In the genomic region with DNA sequence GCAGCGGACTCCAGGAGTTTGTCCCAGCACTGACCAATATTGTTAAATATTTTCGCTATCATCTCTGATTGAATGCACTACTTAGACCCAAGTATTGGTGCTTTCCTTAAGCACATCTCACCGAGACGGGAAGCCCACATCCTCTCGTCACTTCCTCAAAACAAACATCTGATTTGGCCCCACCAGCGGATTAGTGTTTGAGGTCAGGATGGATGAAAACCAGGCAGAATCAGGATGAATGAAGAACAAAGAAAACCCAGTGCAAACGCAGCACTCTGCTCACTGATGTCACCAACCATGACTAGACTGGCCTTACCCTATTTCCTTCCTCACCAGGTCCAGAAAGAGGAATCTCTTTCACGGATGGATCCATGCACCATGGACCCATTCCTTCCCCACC, we compare ENCODE assay signal across 13 cellular contexts. TPM values are rescaled to one million over a fixed set of nuclear protein-coding genes. Genes with fewer than 3 reads are reported as not detected.
DNase-seq lines count a peak whose midpoint lies in the region; ATAC-seq and TF ChIP-seq lines count a peak whose summit lies in the region.
"Had no signal": no experiment of that assay in that cellular context is flagged by ENCODE, and none has a peak within 500 bp of the region (broad histone marks: within the 10 kb centered on the region; RNA-seq: fewer than 3 reads in every experiment).

No MANE protein-coding gene starts in this region.

- no peak overlapping the region for H3K27ac Mint-ChIP-seq in activated naive CD8-positive, alpha-beta T cell
- no peak overlapping the region for H3K27ac Mint-ChIP-seq in activated naive CD8-positive, alpha-beta T cell treated with anti-CD3 and anti-CD28 coated beads, Interleukin-2, amount 50 U/mL, for 24 hours
- H3K27ac Mint-ChIP-seq in neural crest cell (ENCODE audit: unreplicated experiment) = no peak overlapping the region

- TF ChIP-seq POLR2A in Peyer's patch (IDR thresholded peaks at IDR 0.05) = no peak

- H3K27me3 Mint-ChIP-seq in activated naive CD8-positive, alpha-beta T cell = no peaks in the 10 kb centered on the region
- H3K27me3 Mint-ChIP-seq in activated naive CD8-positive, alpha-beta T cell treated with anti-CD3 and anti-CD28 coated beads, Interleukin-2, amount 50 U/mL, for 24 hours = peaks cover 2% of the 10 kb centered on the region
- H3K27me3 Mint-ChIP-seq in neural crest cell (ENCODE audit: low read depth) = peaks cover 14% of the 10 kb centered on the region

- H3K4me3 ChIP-seq in Peyer's patch (no peak overlapping the region), right atrium auricular region (no peak overlapping the region)
- H3K4me3 ChIP-seq: SJCRH30 had no signal

- H3K27ac ChIP-seq in Peyer's patch = no peak overlapping the region
- H3K27ac ChIP-seq in right atrium auricular region = no peak overlapping the region
- H3K27ac ChIP-seq: SJCRH30 had no signal

- H3K27me3 ChIP-seq in Peyer's patch (no peaks in the 10 kb centered on the region), right atrium auricular region (no peaks in the 10 kb centered on the region)
- H3K27me3 ChIP-seq: SJCRH30 had no signal

- H3K9me3 Mint-ChIP-seq in activated naive CD8-positive, alpha-beta T cell (ENCODE audit: low read depth) = peaks cover 3% of the 10 kb centered on the region
- peaks cover 5% of the 10 kb centered on the region for H3K9me3 Mint-ChIP-seq in activated naive CD8-positive, alpha-beta T cell treated with anti-CD3 and anti-CD28 coated beads, Interleukin-2, amount 50 U/mL, for 24 hours
- peaks cover 2% of the 10 kb centered on the region for H3K9me3 Mint-ChIP-seq in neural crest cell

- TF ChIP-seq CTCF in Peyer's patch (IDR thresholded peaks at IDR 0.05) = no peak
- TF ChIP-seq CTCF in neural crest cell (conservative IDR thresholded peaks at IDR 0.05) = no peak
- no peak for TF ChIP-seq CTCF in right atrium auricular region (IDR thresholded peaks at IDR 0.05)

- H3K4me1 Mint-ChIP-seq in activated naive CD8-positive, alpha-beta T cell (ENCODE audit: low read depth) = peaks cover 30% of the 10 kb centered on the region
- H3K4me1 Mint-ChIP-seq in activated naive CD8-positive, alpha-beta T cell treated with anti-CD3 and anti-CD28 coated beads, Interleukin-2, amount 50 U/mL, for 24 hours = peaks cover 28% of the 10 kb centered on the region
- peaks cover 29% of the 10 kb centered on the region for H3K4me1 Mint-ChIP-seq in neural crest cell

- H3K36me3 Mint-ChIP-seq in activated naive CD8-positive, alpha-beta T cell = peaks cover 9% of the 10 kb centered on the region
- H3K36me3 Mint-ChIP-seq in activated naive CD8-positive, alpha-beta T cell treated with anti-CD3 and anti-CD28 coated beads, Interleukin-2, amount 50 U/mL, for 24 hours (ENCODE audit: low read depth) = peaks cover 16% of the 10 kb centered on the region
- peaks cover 37% of the 10 kb centered on the region for H3K36me3 Mint-ChIP-seq in neural crest cell (ENCODE audit: low read depth)

- peaks cover 0 to 8% (median 4%) of the 10 kb centered on the region in 4 donors for H3K4me1 ChIP-seq in Peyer's patch
- H3K4me1 ChIP-seq in right atrium auricular region = peaks cover 0 to 14% of the 10 kb centered on the region in 2 donors
- H3K4me1 ChIP-seq: SJCRH30 had no signal

- peaks cover 0 to 3% (median 0%) of the 10 kb centered on the region in 3 donors for H3K36me3 ChIP-seq in Peyer's patch
- peaks cover 11% of the 10 kb centered on the region for H3K36me3 ChIP-seq in right atrium auricular region
- H3K36me3 ChIP-seq: SJCRH30 had no signal

- ATAC-seq in activated naive CD8-positive, alpha-beta T cell treated with anti-CD3 and anti-CD28 coated beads, Interleukin-2, amount 50 U/mL, for 24 hours = no peak
- ATAC-seq in HG03097 (IDR thresholded peaks at IDR 0.05; ENCODE audit: low FRiP score, unreplicated experiment) (no peak), GM18520 (IDR thresholded peaks at IDR 0.05; ENCODE audit: unreplicated experiment) (no peak)
- ATAC-seq: HCT116 had no signal

- H3K4me3 Mint-ChIP-seq in activated naive CD8-positive, alpha-beta T cell = peak overlapping the region; percentile 46
- H3K4me3 Mint-ChIP-seq in activated naive CD8-positive, alpha-beta T cell treated with anti-CD3 and anti-CD28 coated beads, Interleukin-2, amount 50 U/mL, for 24 hours = no peak overlapping the region
- peak overlapping the region; percentile 2 for H3K4me3 Mint-ChIP-seq in neural crest cell

- DNase-seq in activated naive CD8-positive, alpha-beta T cell treated with anti-CD3 and anti-CD28 coated beads, Interleukin-2, amount 50 U/mL, for 24 hours = no peak
- DNase-seq in Peyer's patch = peak in 2 of 3 donors; percentile 37 to 62
- DNase-seq in activated effector memory CD4-positive, alpha-beta T cell treated with anti-CD3 and anti-CD28 coated beads, Interleukin-2, amount 50 U/mL, for 16 hours = peak; percentile 74
- no peak for DNase-seq in neural crest cell (ENCODE audit: low read depth, low spot score)
- DNase-seq in right atrium auricular region (ENCODE audit: low spot score) = no peak
- DNase-seq: NCI-H446, SJCRH30 had no signal

- H3K9me3 ChIP-seq in Peyer's patch = no peaks in the 10 kb centered on the region
- H3K9me3 ChIP-seq in right atrium auricular region = no peaks in the 10 kb centered on the region
- H3K9me3 ChIP-seq: SJCRH30 had no signal

RNA-seq across cellular contexts. Expression of gene PLAUR, which starts 6.0 kb away (rescaled TPM):
- total RNA-seq in Peyer's patch (10 to 100 TPM in 3 of 4 donors, 1 to 10 TPM in 1; 7.0 to 21.2 (median 15.5) TPM), neural crest cell (31.4 and 33.6 TPM in 2 replicates), right atrium auricular region (10 to 100 TPM; 12.9 to 18.4 TPM)

RNA-seq across cellular contexts. Expression of gene CADM4, which starts 24.4 kb away (rescaled TPM):
- total RNA-seq in Peyer's patch (1 to 10 TPM in 1 of 4 donors, under 1 TPM in 1, not detected in 2; 0.80 to 1.4 TPM), neural crest cell (74.4 and 78.5 TPM in 2 replicates), right atrium auricular region (1 to 10 TPM; 6.6 to 9.6 TPM)

RNA-seq across cellular contexts. Expression of gene ZNF428, which starts 44.6 kb away (rescaled TPM):
- total RNA-seq in Peyer's patch (10 to 100 TPM; 10.5 to 28.1 (median 11.6) TPM), neural crest cell (114 and 117 TPM in 2 replicates), right atrium auricular region (10 to 100 TPM; 23.4 to 25.7 TPM)

RNA-seq across cellular contexts. Expression of gene IRGC, which starts 51.9 kb away (rescaled TPM):
- total RNA-seq in Peyer's patch (not detected), neural crest cell (not detected in 2 replicates), right atrium auricular region (not detected)
- total RNA-seq: kidney epithelial cell, osteocyte, SJCRH30 had no signal

RNA-seq across cellular contexts. Expression of gene SRRM5, which starts 52.1 kb away (rescaled TPM):
- total RNA-seq in Peyer's patch (1 to 10 TPM in 3 of 4 donors, not detected in 1; 1.2 to 2.7 (median 2.5) TPM), neural crest cell (0.41 and 0.51 TPM in 2 replicates), right atrium auricular region (under 1 TPM in 1 of 2 donors, not detected in 1; 0.28 TPM)

Comparison
In these comparisons a context has a peak if more than half of its experiments do, and no peak if none do; other contexts are left out.
1. DNase-seq: peak in Peyer's patch (2 of 3) and activated effector memory CD4-positive, alpha-beta T cell treated with anti-CD3 and anti-CD28 coated beads, Interleukin-2, amount 50 U/mL, for 16 hours (single experiment); none in activated naive CD8-positive, alpha-beta T cell treated with anti-CD3 and anti-CD28 coated beads, Interleukin-2, amount 50 U/mL, for 24 hours (single experiment), neural crest cell (single experiment) and right atrium auricular region (single experiment).